16 cellular contexts compared by ENCODE assay signal in genomic region chr13:30443957-30444404, GRCh38. TPM values are rescaled to one million over a fixed set of nuclear protein-coding genes. Genes with fewer than 3 reads are reported as not detected.
DNase-seq lines count a peak whose midpoint lies in the region; ATAC-seq, FAIRE-seq and TF ChIP-seq lines count a peak whose summit lies in the region.
"Had no signal": no experiment of that assay in that cellular context is flagged by ENCODE, and none has a peak within 500 bp of the region (broad histone marks: within the 10 kb centered on the region; RNA-seq: fewer than 3 reads in every experiment).

No MANE protein-coding gene starts in this region.

- H3K79me2 ChIP-seq in OCI-LY7 (ENCODE audit: insufficient read depth, low read depth, low read length) = peaks cover 39% of the 10 kb centered on the region

- H2AFZ ChIP-seq in OCI-LY7 (ENCODE audit: low read length) = no peak overlapping the region

- H3K9me3 ChIP-seq in OCI-LY7 (ENCODE audit: low read length) (peaks cover 18% of the 10 kb centered on the region; the same call in 1 of the 2 replicates), WERI-Rb-1 (ENCODE audit: severe bottlenecking) (no peaks in the 10 kb centered on the region)
- H3K9me3 ChIP-seq: right atrium auricular region, SJSA1, upper lobe of left lung had no signal

- ATAC-seq in HG02852 (IDR thresholded peaks at IDR 0.05; ENCODE audit: unreplicated experiment) (peak; percentile 46), GM18520 (IDR thresholded peaks at IDR 0.05; ENCODE audit: unreplicated experiment) (no peak)
- ATAC-seq: effector memory CD8-positive, alpha-beta T cell had no signal

- peak overlapping the region; percentile 98 for H3K27ac ChIP-seq in OCI-LY7 (ENCODE audit: low read depth, low read length, poor library complexity, severe bottlenecking)
- H3K27ac ChIP-seq in WERI-Rb-1 = no peak overlapping the region
- H3K27ac ChIP-seq in RWPE1 = no peak overlapping the region
- H3K27ac ChIP-seq: HL-60, right atrium auricular region, SJSA1, upper lobe of left lung had no signal

- CTCF ChIA-PET in OCI-LY7 (lab: Charles Lee; ENCODE audit: unreplicated experiment) (interaction anchor here (0.6 to 3.9 kb wide), 3 partner anchors 15 to 69 kb away, joined by 3 to 17 read pairs (median 6); no protein-coding TSS in a partner anchor), RWPE1 (lab: Yijun Ruan, JAX) (no interaction called here)

- H3K27me3 ChIP-seq in WERI-Rb-1 (ENCODE audit: insufficient read depth, low read depth, severe bottlenecking) = no peaks in the 10 kb centered on the region
- H3K27me3 ChIP-seq: right atrium auricular region, SJSA1, upper lobe of left lung had no signal

- DNase-seq in GM19239 (ENCODE audit: insufficient read length, low spot score) (no peak), OCI-LY7 (ENCODE audit: low spot score) (peak; percentile 97), WERI-Rb-1 (no peak), RWPE1 (ENCODE audit: low spot score) (no peak), SKM-1 (lab: John Stamatoyannopoulos, UW; ENCODE audit: unreplicated experiment) (no peak)
- DNase-seq: activated CD4-positive, alpha-beta memory T cell treated with anti-CD3 and anti-CD28 coated beads for 36 hours; effector memory CD8-positive, alpha-beta T cell; hippocampal formation; NCI-H510A had no signal

- peaks cover 30% of the 10 kb centered on the region for H3K36me3 ChIP-seq in OCI-LY7 (ENCODE audit: insufficient read depth, low read length)
- no peaks in the 10 kb centered on the region for H3K36me3 ChIP-seq in WERI-Rb-1
- H3K36me3 ChIP-seq: right atrium auricular region, SJSA1, upper lobe of left lung had no signal

- peaks cover 72% of the 10 kb centered on the region for H3K4me1 ChIP-seq in OCI-LY7 (ENCODE audit: insufficient read depth, low read length, poor library complexity, severe bottlenecking)

- peak overlapping the region; percentile 92 for H3K4me2 ChIP-seq in OCI-LY7 (ENCODE audit: low read length)

- intact Hi-C loops in OCI-LY7 (cut with micrococcal nuclease; ENCODE audit: unreplicated experiment) = loop anchor here (1.0 to 10.0 kb wide), 5 partner anchors 15 to 291 kb away; partner anchors contain the start of genes ALOX5AP and UBE2L5

- FAIRE-seq in GM19239 (lab: Jason Lieb, UNC) = peak; percentile 90

- BruUV-seq in OCI-LY7 (replicated peaks; lab: Mats Ljungman, UMichigan) = no TSS peak

- POLR2A ChIA-PET in OCI-LY7 (lab: Charles Lee) = interaction anchor here (0.7 to 16.4 kb wide), 18 partner anchors 9 to 250 kb away, joined by 3 to 235 read pairs (median 6); partner anchors contain the start of gene UBE2L5
- POLR2A ChIA-PET in RWPE1 (lab: Yijun Ruan, JAX; ENCODE audit: low non-redundant PET) = no interaction called here

- H3K4me3 ChIP-seq in GM08714 (ENCODE audit: low read length) (peak overlapping the region; percentile 15; the same call in 1 of the 2 replicates), OCI-LY7 (ENCODE audit: low read depth, low read length, poor library complexity, severe bottlenecking) (peak overlapping the region; percentile 87), WERI-Rb-1 (ENCODE audit: low read depth, low read length) (no peak overlapping the region)
- H3K4me3 ChIP-seq: right atrium auricular region, SJSA1, upper lobe of left lung had no signal

- no peaks in the 10 kb centered on the region for H4K20me1 ChIP-seq in OCI-LY7 (ENCODE audit: insufficient read depth, low read length)

- TF ChIP-seq CTCF in OCI-LY7 (conservative IDR thresholded peaks at IDR 0.05; ENCODE audit: low read length) (no peak; the same call in 1 of the 2 replicates), WERI-Rb-1 (IDR thresholded peaks at IDR 0.05; ENCODE audit: low read depth, low read length) (no peak), RWPE1 (conservative IDR thresholded peaks at IDR 0.05; ENCODE audit: low read depth) (no peak)

- H3K9me2 ChIP-seq in OCI-LY7 (ENCODE audit: insufficient read depth, low read length) = no peaks in the 10 kb centered on the region

RNA-seq across cellular contexts. Expression of gene UBE2L5, which starts 21.7 kb away (rescaled TPM):
- 0.15 and 0.22 TPM in 2 replicates for total RNA-seq in OCI-LY7 (2014; rRNA removed; shearing (Covaris generic))
- total RNA-seq in OCI-LY7 (2022) = 1.00 and 1.8 TPM in 2 replicates
- total RNA-seq: activated CD4-positive, alpha-beta memory T cell treated with anti-CD3 and anti-CD28 coated beads for 36 hours; SJSA1; upper lobe of left lung had no signal

RNA-seq across cellular contexts. Expression of gene HMGB1, which starts 21.8 kb away (rescaled TPM):
- total RNA-seq in OCI-LY7 (2014; rRNA removed; shearing (Covaris generic)) = 1,288 and 1,675 TPM in 2 replicates
- total RNA-seq in OCI-LY7 (2022) = 1,114 and 1,344 TPM in 2 replicates
